ENCODE assay signal across 27 cellular contexts in genomic region chr7:27247452-27248426, GRCh38. TPM values are rescaled to one million over a fixed set of nuclear protein-coding genes. Genes with fewer than 3 reads are reported as not detected.
"Had no signal": no experiment of that assay in that cellular context is flagged by ENCODE, and none has a peak within 500 bp of the region (broad histone marks: within the 10 kb centered on the region; RNA-seq: fewer than 3 reads in every experiment).

No MANE protein-coding gene starts in this region.

- H3K4me3 Mint-ChIP-seq: activated CD8-positive, alpha-beta T cell treated with anti-CD3 and anti-CD28 coated beads, Interleukin-2, amount 10 ng/mL, durations not matched to agents 7 days and 5 days; T-helper 17 cell had no signal

- H3K4me2 ChIP-seq: KMS-11 had no signal

- H3K27ac Mint-ChIP-seq: activated CD8-positive, alpha-beta T cell treated with anti-CD3 and anti-CD28 coated beads, Interleukin-2, amount 10 ng/mL, durations not matched to agents 7 days and 5 days; T-helper 17 cell; WTC11 had no signal

- ATAC-seq: activated CD8-positive, alpha-beta T cell treated with anti-CD3 and anti-CD28 coated beads, Interleukin-2, amount 10 ng/mL, durations not matched to agents 7 days and 5 days; body of pancreas; Panc1; T-helper 17 cell; WTC11 had no signal

- H3K27ac ChIP-seq: ascending aorta, body of pancreas, KMS-11, SJCRH30 had no signal

- DNase-seq: activated CD4-positive, alpha-beta T cell treated with anti-CD3 and anti-CD28 coated beads for 48 hours; activated CD4-positive, alpha-beta T cell treated with anti-CD3 and anti-CD28 coated beads, Interleukin-2, amount 50 U/mL, for 4 hours; activated CD4-positive, CD25-positive, alpha-beta regulatory T cell treated with anti-CD3 and anti-CD28 coated beads, Interleukin-2, amount 50 U/mL, for 72 hours; activated CD8-positive, alpha-beta T cell treated with anti-CD3 and anti-CD28 coated beads, Interleukin-2, amount 10 ng/mL, durations not matched to agents 7 days and 5 days; activated naive CD4-positive, alpha-beta T cell treated with anti-CD3 and anti-CD28 coated beads, Interleukin-2, amount 50 U/mL, for 16 hours; activated T-cell treated with anti-CD3 and anti-CD28 coated beads, Interleukin-2, amount 50 U/mL, for 1 hour; amniotic stem cell; body of pancreas; central memory CD4-positive, alpha-beta T cell; NCI-H1092; NCI-H2029; NCI-H2107; NCI-H2171 treated with DMSO at 0.1 percent for 48 hours; NCI-H526 treated with DMSO at 0.1 percent for 48 hours; NCI-H82; OCI-M1; Right ventricle myocardium superior; RPMI8226; SJCRH30; T-helper 17 cell; T-helper 9 cell had no signal

- H3K36me3 ChIP-seq: ascending aorta, SJCRH30 had no signal

- H3K9ac ChIP-seq: KMS-11 had no signal

- H3K9me3 ChIP-seq: ascending aorta, body of pancreas, SJCRH30 had no signal

- H3K4me1 ChIP-seq: SJCRH30 had no signal

- H3K9me3 Mint-ChIP-seq: WTC11 had no signal

- H3K4me3 ChIP-seq: ascending aorta, body of pancreas, SJCRH30 had no signal

RNA-seq across cellular contexts. Expression of gene EVX1, which starts 5.1 kb away (rescaled TPM):
- total RNA-seq: activated CD8-positive, alpha-beta T cell treated with anti-CD3 and anti-CD28 coated beads, Interleukin-2, amount 10 ng/mL, durations not matched to agents 7 days and 5 days; ascending aorta; body of pancreas; bronchial epithelial cell; MCF 10A; Right ventricle myocardium superior; SJCRH30; WTC11 had no signal

RNA-seq across cellular contexts. Expression of gene HOXA13, which starts 47.8 kb away (rescaled TPM):
- total RNA-seq: activated CD8-positive, alpha-beta T cell treated with anti-CD3 and anti-CD28 coated beads, Interleukin-2, amount 10 ng/mL, durations not matched to agents 7 days and 5 days; ascending aorta; body of pancreas; MCF 10A; Right ventricle myocardium superior; T-helper 17 cell; WTC11 had no signal
